ENCODE assay signal across 1 cellular context in genomic region chr2:223943561-223944008, GRCh38.
TF ChIP-seq lines count a peak whose summit lies in the region.

No MANE protein-coding gene starts in this region.

TF ChIP-seq in PFSK-1, 5 proteins besides CTCF, POLR2A, EP300 and RAD21:
- TF ChIP-seq REST (IDR thresholded peaks at IDR 0.05; ENCODE audit: insufficient read depth in 1 of 2, low read depth in 2 of 2, low read length in 2 of 2) (no peak), SIN3A (IDR thresholded peaks at IDR 0.05; ENCODE audit: borderline replicate concordance, insufficient read depth, low read length) (peak; percentile 59; the same call in 1 of the 2 replicates), TAF1 (IDR thresholded peaks at IDR 0.05; ENCODE audit: borderline replicate concordance, insufficient read depth, low read length) (peak; percentile 89; the same call in 1 of the 2 replicates), POLR2AphosphoS5 (IDR thresholded peaks at IDR 0.05; ENCODE audit: low read depth, low read length) (peak; percentile 45; the same call in 1 of the 2 replicates)
